ENCODE assay signal across 1 cellular context in the genomic region with DNA sequence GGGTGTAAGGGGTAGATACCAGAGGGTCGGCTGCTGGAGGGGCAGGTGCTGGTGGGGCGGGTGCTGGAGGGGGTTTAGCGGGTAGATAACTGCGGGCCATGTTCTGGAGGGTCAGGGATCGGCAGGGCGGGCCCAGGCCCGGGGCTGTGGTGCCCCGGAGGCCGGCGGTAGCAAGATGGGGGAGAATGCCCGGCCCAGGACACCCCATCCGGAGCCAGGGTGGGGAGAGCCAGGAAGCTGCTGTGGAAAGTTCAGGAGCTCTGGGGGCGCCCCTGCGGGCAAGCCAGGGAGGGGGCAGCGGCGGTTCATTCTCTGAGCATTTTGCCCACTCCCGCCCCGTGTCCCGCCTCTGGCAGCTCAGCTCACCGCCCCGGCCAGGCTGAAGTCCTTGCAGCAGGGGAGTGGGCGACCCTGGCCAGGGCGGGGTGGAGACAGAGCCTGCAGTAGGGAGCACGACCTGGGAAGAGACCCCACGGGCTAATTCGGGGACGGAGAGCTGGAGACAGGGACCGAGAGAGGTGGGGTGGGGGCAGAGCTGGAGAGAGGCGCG.
TF ChIP-seq lines count a peak whose summit lies in the region.

No MANE protein-coding gene starts in this region.

TF ChIP-seq in HEK293, 187 proteins besides CTCF, POLR2A, EP300 and RAD21 (continued from another document):
- TF ChIP-seq ZNF560 (tag by site-specific recombination; IDR thresholded peaks at IDR 0.05; ENCODE audit: borderline replicate concordance), result no peak
- no peak for TF ChIP-seq ZIC2 (tag by site-specific recombination; IDR thresholded peaks at IDR 0.05)
- peak; percentile 63 for TF ChIP-seq EGR2 (tag by site-specific recombination; IDR thresholded peaks at IDR 0.05; ENCODE audit: low read depth)
- TF ChIP-seq, protein P1, sequence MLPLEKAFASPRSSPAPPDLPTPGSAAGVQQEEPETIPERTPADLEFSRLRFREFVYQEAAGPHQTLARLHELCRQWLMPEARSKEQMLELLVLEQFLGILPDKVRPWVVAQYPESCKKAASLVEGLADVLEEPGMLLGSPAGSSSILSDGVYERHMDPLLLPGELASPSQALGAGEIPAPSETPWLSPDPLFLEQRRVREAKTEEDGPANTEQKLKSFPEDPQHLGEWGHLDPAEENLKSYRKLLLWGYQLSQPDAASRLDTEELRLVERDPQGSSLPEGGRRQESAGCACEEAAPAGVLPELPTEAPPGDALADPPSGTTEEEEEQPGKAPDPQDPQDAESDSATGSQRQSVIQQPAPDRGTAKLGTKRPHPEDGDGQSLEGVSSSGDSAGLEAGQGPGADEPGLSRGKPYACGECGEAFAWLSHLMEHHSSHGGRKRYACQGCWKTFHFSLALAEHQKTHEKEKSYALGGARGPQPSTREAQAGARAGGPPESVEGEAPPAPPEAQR (tag by site-specific recombination; IDR thresholded peaks at IDR 0.05), result no peak
- no peak for TF ChIP-seq ZNF785 (tag by site-specific recombination; IDR thresholded peaks at IDR 0.05)
- TF ChIP-seq ZNF558 (tag by site-specific recombination; IDR thresholded peaks at IDR 0.05), result no peak
- no peak for TF ChIP-seq ZNF37A (tag by site-specific recombination; IDR thresholded peaks at IDR 0.05)
- no peak for TF ChIP-seq PRDM1 (tag by site-specific recombination; IDR thresholded peaks at IDR 0.05)
- TF ChIP-seq ZFHX2 (tag by site-specific recombination; conservative IDR thresholded peaks at IDR 0.05), result peak; percentile 76
- TF ChIP-seq ZNF266 (tag by site-specific recombination; IDR thresholded peaks at IDR 0.05; ENCODE audit: low read depth), result no peak
- peak; percentile 64; the same call in 1 of the 2 replicates for TF ChIP-seq ZNF777 (tag by site-specific recombination; IDR thresholded peaks at IDR 0.05; ENCODE audit: borderline replicate concordance)
- no peak for TF ChIP-seq KLF7 (tag by site-specific recombination; IDR thresholded peaks at IDR 0.05; ENCODE audit: borderline replicate concordance)
- TF ChIP-seq, protein P2, sequence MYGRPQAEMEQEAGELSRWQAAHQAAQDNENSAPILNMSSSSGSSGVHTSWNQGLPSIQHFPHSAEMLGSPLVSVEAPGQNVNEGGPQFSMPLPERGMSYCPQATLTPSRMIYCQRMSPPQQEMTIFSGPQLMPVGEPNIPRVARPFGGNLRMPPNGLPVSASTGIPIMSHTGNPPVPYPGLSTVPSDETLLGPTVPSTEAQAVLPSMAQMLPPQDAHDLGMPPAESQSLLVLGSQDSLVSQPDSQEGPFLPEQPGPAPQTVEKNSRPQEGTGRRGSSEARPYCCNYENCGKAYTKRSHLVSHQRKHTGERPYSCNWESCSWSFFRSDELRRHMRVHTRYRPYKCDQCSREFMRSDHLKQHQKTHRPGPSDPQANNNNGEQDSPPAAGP (tag by site-specific recombination; IDR thresholded peaks at IDR 0.05), result no peak
